In genomic region chr5:141223112-141223783, GRCh38 we compare ENCODE assay signal across 9 cellular contexts. TPM values are rescaled to one million over a fixed set of nuclear protein-coding genes. Genes with fewer than 3 reads are reported as not detected.
DNase-seq lines count a peak whose midpoint lies in the region; ATAC-seq lines count a peak whose summit lies in the region.
"Had no signal": no experiment of that assay in that cellular context is flagged by ENCODE, and none has a peak within 500 bp of the region (broad histone marks: within the 10 kb centered on the region; RNA-seq: fewer than 3 reads in every experiment).

TSS of gene PCDHB14 (plus strand) at chr5:141223343. CDS start at chr5:141223506, 163 bp downstream.

- DNase-seq in NCI-H345 (lab: John Stamatoyannopoulos, UW) (peak; percentile 27), NCI-H345 treated with DMSO at 0.1 percent for 48 hours (lab: John Stamatoyannopoulos, UW; ENCODE audit: unreplicated experiment) (no peak), NCI-H1105 (lab: John Stamatoyannopoulos, UW) (peak; percentile 50), amniotic stem cell (lab: John Stamatoyannopoulos, UW) (peak; percentile 25), lung microvascular endothelial cell (ENCODE audit: low read depth in 2 of 2) (peak; percentile 34 to 63)
- DNase-seq: activated naive CD8-positive, alpha-beta T cell treated with anti-CD3 and anti-CD28 coated beads, Interleukin-2, amount 10 ng/mL, durations not matched to agents 7 days and 5 days had no signal

- ATAC-seq in GM19397 (IDR thresholded peaks at IDR 0.05; ENCODE audit: unreplicated experiment) (no peak), HG02938 (IDR thresholded peaks at IDR 0.05; ENCODE audit: unreplicated experiment) (no peak), HG03460 (IDR thresholded peaks at IDR 0.05; ENCODE audit: unreplicated experiment) (no peak)

RNA-seq across cellular contexts. Expression of gene PCDHB14, which starts in this region (rescaled TPM):
- 1.1 and 1.4 TPM in 2 replicates for total RNA-seq in lung microvascular endothelial cell
